11 cellular contexts compared by ENCODE assay signal in the genomic region with DNA sequence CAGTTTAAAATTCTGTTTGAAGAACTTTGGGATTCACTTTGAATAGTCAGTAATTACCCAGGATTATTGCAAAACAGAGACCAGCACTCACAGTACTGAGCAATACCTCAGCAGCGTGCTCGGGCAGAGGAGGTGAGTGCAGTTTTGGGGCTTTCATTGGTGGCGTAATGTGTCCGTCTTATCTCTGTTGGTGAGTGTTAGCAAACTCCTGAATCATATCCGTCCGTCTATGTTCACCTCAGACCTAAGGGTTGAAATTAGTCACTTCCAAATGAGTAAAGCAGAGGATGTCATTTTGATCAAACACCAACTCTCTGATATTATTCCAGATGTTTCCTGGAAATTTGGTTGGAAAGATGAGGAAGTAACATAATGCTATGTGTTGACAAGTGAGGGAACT.
DNase-seq lines count a peak whose midpoint lies in the region; ATAC-seq and TF ChIP-seq lines count a peak whose summit lies in the region.
"Had no signal": no experiment of that assay in that cellular context is flagged by ENCODE, and none has a peak within 500 bp of the region (broad histone marks: within the 10 kb centered on the region; RNA-seq: fewer than 3 reads in every experiment).

No MANE protein-coding gene starts in this region.

- in situ Hi-C loops in GM13977 (cut with MboI; ENCODE audit: low pct_unique_long_range_greater_than_20kb, low sequenced_read_pairs, unreplicated experiment) = no loop called here

- H3K4me1 Mint-ChIP-seq in activated naive CD4-positive, alpha-beta T cell treated with anti-CD3 and anti-CD28 coated beads, Interleukin-2, amount 50 U/mL, for 24 hours = peaks cover 53% of the 10 kb centered on the region

- peak; percentile 76 for DNase-seq in Daoy (ENCODE audit: low read depth)
- DNase-seq in T-helper 2 cell = peak in 3 of 5 experiments; percentile 55 to 90 (median 68)
- DNase-seq in prostate gland (ENCODE audit: low spot score) = no peak
- DNase-seq in superior temporal gyrus (ENCODE audit: extremely low spot score) = no peak
- DNase-seq in GM13977 (ENCODE audit: low spot score) = no peak
- DNase-seq: DMS153, NCI-H526 had no signal

- TF ChIP-seq CTCF in prostate gland (IDR thresholded peaks at IDR 0.05) (no peak), GM13977 (IDR thresholded peaks at IDR 0.05; ENCODE audit: extremely low read depth, insufficient read depth, missing control alignments) (no peak)

- no peaks in the 10 kb centered on the region for H3K27me3 Mint-ChIP-seq in activated naive CD4-positive, alpha-beta T cell treated with anti-CD3 and anti-CD28 coated beads, Interleukin-2, amount 50 U/mL, for 24 hours

- H3K9me3 ChIP-seq in muscle layer of duodenum (ENCODE audit: control insufficient read depth in 1 of 2, low read length in 2 of 2) (no peaks in the 10 kb centered on the region), prostate gland (no peaks in the 10 kb centered on the region)

- intact Hi-C loops in prostate gland (cut with DNase I) = no loop called here

- H3K27ac ChIP-seq in muscle layer of duodenum (ENCODE audit: low read length) = peak overlapping the region; percentile 41
- H3K27ac ChIP-seq in prostate gland = no peak overlapping the region

- no peak overlapping the region for H3K4me3 ChIP-seq in muscle layer of duodenum (ENCODE audit: low read depth in 1 of 2, low read length in 2 of 2)
- no peak overlapping the region for H3K4me3 ChIP-seq in prostate gland

- H3K4me1 ChIP-seq in muscle layer of duodenum (ENCODE audit: control insufficient read depth in 1 of 2, insufficient read depth in 2 of 2, low read length in 2 of 2) (peaks cover 0 to 15% of the 10 kb centered on the region in 2 donors), prostate gland (replicated peaks) (peaks cover 16% of the 10 kb centered on the region)

- ATAC-seq in GM21529 (IDR thresholded peaks at IDR 0.05; ENCODE audit: unreplicated experiment) = no peak

- WGBS in prostate gland = 92% methylated on average over 6 of the region's 6 CpGs

- TF ChIP-seq POLR2A in prostate gland (IDR thresholded peaks at IDR 0.05) = no peak

- peak overlapping the region; percentile 98 for H3K27ac Mint-ChIP-seq in activated naive CD4-positive, alpha-beta T cell treated with anti-CD3 and anti-CD28 coated beads, Interleukin-2, amount 50 U/mL, for 24 hours

- no peaks in the 10 kb centered on the region for H3K9me3 Mint-ChIP-seq in activated naive CD4-positive, alpha-beta T cell treated with anti-CD3 and anti-CD28 coated beads, Interleukin-2, amount 50 U/mL, for 24 hours
- H3K9me3 Mint-ChIP-seq: nephron had no signal

- H3K36me3 ChIP-seq in muscle layer of duodenum (ENCODE audit: control insufficient read depth in 1 of 2, insufficient read depth in 2 of 2, low read length in 2 of 2) = peaks cover 0 to 5% of the 10 kb centered on the region in 2 donors
- H3K36me3 ChIP-seq in prostate gland = no peaks in the 10 kb centered on the region

- H3K27me3 ChIP-seq in muscle layer of duodenum (ENCODE audit: low read depth, low read length) (no peaks in the 10 kb centered on the region), prostate gland (replicated peaks; ENCODE audit: insufficient read depth) (no peaks in the 10 kb centered on the region)

- H3K4me3 Mint-ChIP-seq in activated naive CD4-positive, alpha-beta T cell treated with anti-CD3 and anti-CD28 coated beads, Interleukin-2, amount 50 U/mL, for 24 hours = peak overlapping the region; percentile 20
- H3K4me3 Mint-ChIP-seq: nephron had no signal

- peaks cover 20% of the 10 kb centered on the region for H3K36me3 Mint-ChIP-seq in activated naive CD4-positive, alpha-beta T cell treated with anti-CD3 and anti-CD28 coated beads, Interleukin-2, amount 50 U/mL, for 24 hours

Comparison
In these comparisons a context has a peak if more than half of its experiments do, and no peak if none do; other contexts are left out.
1. DNase-seq: peak in Daoy (single experiment) and T-helper 2 cell (3 of 5); none in prostate gland (single experiment), superior temporal gyrus (single experiment) and GM13977 (single experiment).